1 cellular context compared by ENCODE assay signal in the genomic region with DNA sequence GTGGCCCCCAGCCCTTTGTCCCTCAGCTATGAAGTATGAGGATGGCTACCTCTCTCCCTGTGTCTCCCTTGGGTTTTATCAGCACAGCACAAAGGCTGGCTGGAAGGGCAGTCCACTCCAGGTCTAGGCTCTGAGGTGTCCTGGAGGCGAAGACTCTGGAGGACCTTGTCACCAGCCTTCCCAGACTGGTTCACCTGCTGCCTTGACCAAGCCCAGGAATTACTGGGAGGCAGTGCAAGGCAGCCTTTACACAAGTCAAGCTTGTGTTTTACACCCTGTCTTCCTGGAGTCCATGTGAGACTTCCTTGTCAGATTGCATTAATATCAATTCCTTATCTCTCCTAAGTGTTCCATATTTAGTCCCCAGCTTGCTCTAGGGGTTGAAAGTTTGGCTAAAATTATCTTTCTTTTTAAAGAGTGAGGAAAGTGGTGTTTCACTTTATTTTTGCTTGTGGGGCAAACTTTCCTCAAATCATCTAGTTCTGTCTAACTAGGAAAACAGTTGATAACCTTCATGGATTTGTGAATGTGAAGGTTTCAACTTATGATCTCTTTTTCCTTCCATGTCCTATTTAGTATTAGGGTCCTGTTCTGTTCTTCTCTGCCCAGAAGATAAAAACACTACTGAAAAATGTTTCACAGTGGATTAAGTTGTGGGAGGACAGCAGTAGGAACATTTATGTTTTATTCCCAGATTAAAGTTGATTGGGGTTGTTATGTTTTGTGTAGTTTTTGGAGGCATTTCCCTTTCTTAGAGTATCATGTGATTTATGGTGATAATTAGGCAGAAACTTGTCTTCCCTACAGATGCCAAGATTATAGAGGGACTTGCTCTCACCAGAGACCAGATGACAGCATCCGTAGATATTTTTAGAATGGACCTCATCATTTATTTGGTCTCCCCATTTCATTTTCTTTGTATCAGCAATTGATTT.
A peak's percentile ranks its signal among the peaks of the same experiment; 100 is the strongest.
TF ChIP-seq lines count a peak whose summit lies in the region.

No MANE protein-coding gene starts in this region.

TF ChIP-seq in HEK293, 187 proteins besides CTCF, POLR2A, EP300 and RAD21 (continued from another document and continues in another):
- TF ChIP-seq OSR2 (tag by site-specific recombination; IDR thresholded peaks at IDR 0.05) (peak; percentile 89), SP7 (tag by site-specific recombination; IDR thresholded peaks at IDR 0.05) (peak; percentile 86), ZNF24 (tag by site-specific recombination; IDR thresholded peaks at IDR 0.05) (peak; percentile 60; the same call in 1 of the 2 replicates), OVOL3 (tag by site-specific recombination; IDR thresholded peaks at IDR 0.05) (0 out of 2 replicates have a peak, but pooled peaks have one; percentile 54), ZFP3 (tag by site-specific recombination; IDR thresholded peaks at IDR 0.05; ENCODE audit: low read depth) (no peak), FEZF1 (tag by site-specific recombination; IDR thresholded peaks at IDR 0.05) (peak; percentile 52), ZIC2 (tag by site-specific recombination; IDR thresholded peaks at IDR 0.05) (no peak), ZEB2 (tag by site-specific recombination; IDR thresholded peaks at IDR 0.05) (peak; percentile 87), ZBTB17 (tag by site-specific recombination; IDR thresholded peaks at IDR 0.05) (peak; percentile 98), WT1 (tag by site-specific recombination; IDR thresholded peaks at IDR 0.05) (peak; percentile 95), ZNF426 (tag by site-specific recombination; IDR thresholded peaks at IDR 0.05) (no peak), ZNF677 (tag by site-specific recombination; IDR thresholded peaks at IDR 0.05) (no peak), ZNF629 (tag by site-specific recombination; IDR thresholded peaks at IDR 0.05) (peak; percentile 37; the same call in 1 of the 2 replicates), ZNF664 (tag by site-specific recombination; IDR thresholded peaks at IDR 0.05) (no peak), IKZF3 (tag by site-specific recombination; IDR thresholded peaks at IDR 0.05) (0 out of 2 replicates have a peak, but pooled peaks have one; percentile 39), ZNF843 (tag by site-specific recombination; IDR thresholded peaks at IDR 0.05) (peak; percentile 81), ZNF529 (tag by site-specific recombination; IDR thresholded peaks at IDR 0.05; ENCODE audit: insufficient replicate concordance) (no peak), ZNF266 (tag by site-specific recombination; IDR thresholded peaks at IDR 0.05; ENCODE audit: low read depth) (no peak), SCRT2 (tag by site-specific recombination; IDR thresholded peaks at IDR 0.05) (no peak), SALL2 (tag by site-specific recombination; IDR thresholded peaks at IDR 0.05; ENCODE audit: borderline replicate concordance) (no peak), ZNF544 (tag by site-specific recombination; IDR thresholded peaks at IDR 0.05) (no peak), SP2 (tag by site-specific recombination; IDR thresholded peaks at IDR 0.05) (no peak), BCL11A (tag by site-specific recombination; IDR thresholded peaks at IDR 0.05; ENCODE audit: low read depth) (peak; percentile 75; the same call in 1 of the 2 replicates)
- TF ChIP-seq, protein P1, sequence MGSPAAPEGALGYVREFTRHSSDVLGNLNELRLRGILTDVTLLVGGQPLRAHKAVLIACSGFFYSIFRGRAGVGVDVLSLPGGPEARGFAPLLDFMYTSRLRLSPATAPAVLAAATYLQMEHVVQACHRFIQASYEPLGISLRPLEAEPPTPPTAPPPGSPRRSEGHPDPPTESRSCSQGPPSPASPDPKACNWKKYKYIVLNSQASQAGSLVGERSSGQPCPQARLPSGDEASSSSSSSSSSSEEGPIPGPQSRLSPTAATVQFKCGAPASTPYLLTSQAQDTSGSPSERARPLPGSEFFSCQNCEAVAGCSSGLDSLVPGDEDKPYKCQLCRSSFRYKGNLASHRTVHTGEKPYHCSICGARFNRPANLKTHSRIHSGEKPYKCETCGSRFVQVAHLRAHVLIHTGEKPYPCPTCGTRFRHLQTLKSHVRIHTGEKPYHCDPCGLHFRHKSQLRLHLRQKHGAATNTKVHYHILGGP (tag by site-specific recombination; IDR thresholded peaks at IDR 0.05) = peak; percentile 79
- TF ChIP-seq, protein P2, sequence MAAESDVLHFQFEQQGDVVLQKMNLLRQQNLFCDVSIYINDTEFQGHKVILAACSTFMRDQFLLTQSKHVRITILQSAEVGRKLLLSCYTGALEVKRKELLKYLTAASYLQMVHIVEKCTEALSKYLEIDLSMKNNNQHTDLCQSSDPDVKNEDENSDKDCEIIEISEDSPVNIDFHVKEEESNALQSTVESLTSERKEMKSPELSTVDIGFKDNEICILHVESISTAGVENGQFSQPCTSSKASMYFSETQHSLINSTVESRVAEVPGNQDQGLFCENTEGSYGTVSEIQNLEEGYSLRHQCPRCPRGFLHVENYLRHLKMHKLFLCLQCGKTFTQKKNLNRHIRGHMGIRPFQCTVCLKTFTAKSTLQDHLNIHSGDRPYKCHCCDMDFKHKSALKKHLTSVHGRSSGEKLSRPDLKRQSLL (tag by site-specific recombination; IDR thresholded peaks at IDR 0.05) = no peak
- TF ChIP-seq, protein P3, sequence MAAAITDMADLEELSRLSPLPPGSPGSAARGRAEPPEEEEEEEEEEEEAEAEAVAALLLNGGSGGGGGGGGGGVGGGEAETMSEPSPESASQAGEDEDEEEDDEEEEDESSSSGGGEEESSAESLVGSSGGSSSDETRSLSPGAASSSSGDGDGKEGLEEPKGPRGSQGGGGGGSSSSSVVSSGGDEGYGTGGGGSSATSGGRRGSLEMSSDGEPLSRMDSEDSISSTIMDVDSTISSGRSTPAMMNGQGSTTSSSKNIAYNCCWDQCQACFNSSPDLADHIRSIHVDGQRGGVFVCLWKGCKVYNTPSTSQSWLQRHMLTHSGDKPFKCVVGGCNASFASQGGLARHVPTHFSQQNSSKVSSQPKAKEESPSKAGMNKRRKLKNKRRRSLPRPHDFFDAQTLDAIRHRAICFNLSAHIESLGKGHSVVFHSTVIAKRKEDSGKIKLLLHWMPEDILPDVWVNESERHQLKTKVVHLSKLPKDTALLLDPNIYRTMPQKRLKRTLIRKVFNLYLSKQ (tag by site-specific recombination; IDR thresholded peaks at IDR 0.05; ENCODE audit: borderline replicate concordance) = no peak
- TF ChIP-seq, protein P4, sequence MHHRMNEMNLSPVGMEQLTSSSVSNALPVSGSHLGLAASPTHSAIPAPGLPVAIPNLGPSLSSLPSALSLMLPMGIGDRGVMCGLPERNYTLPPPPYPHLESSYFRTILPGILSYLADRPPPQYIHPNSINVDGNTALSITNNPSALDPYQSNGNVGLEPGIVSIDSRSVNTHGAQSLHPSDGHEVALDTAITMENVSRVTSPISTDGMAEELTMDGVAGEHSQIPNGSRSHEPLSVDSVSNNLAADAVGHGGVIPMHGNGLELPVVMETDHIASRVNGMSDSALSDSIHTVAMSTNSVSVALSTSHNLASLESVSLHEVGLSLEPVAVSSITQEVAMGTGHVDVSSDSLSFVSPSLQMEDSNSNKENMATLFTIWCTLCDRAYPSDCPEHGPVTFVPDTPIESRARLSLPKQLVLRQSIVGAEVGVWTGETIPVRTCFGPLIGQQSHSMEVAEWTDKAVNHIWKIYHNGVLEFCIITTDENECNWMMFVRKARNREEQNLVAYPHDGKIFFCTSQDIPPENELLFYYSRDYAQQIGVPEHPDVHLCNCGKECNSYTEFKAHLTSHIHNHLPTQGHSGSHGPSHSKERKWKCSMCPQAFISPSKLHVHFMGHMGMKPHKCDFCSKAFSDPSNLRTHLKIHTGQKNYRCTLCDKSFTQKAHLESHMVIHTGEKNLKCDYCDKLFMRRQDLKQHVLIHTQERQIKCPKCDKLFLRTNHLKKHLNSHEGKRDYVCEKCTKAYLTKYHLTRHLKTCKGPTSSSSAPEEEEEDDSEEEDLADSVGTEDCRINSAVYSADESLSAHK (tag by site-specific recombination; IDR thresholded peaks at IDR 0.05) = peak; percentile 65; the same call in 1 of the 2 replicates
- TF ChIP-seq, protein P5, sequence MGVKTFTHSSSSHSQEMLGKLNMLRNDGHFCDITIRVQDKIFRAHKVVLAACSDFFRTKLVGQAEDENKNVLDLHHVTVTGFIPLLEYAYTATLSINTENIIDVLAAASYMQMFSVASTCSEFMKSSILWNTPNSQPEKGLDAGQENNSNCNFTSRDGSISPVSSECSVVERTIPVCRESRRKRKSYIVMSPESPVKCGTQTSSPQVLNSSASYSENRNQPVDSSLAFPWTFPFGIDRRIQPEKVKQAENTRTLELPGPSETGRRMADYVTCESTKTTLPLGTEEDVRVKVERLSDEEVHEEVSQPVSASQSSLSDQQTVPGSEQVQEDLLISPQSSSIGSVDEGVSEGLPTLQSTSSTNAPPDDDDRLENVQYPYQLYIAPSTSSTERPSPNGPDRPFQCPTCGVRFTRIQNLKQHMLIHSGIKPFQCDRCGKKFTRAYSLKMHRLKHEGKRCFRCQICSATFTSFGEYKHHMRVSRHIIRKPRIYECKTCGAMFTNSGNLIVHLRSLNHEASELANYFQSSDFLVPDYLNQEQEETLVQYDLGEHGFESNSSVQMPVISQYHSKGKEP (tag by site-specific recombination; IDR thresholded peaks at IDR 0.05) = no peak
- TF ChIP-seq, protein P6, sequence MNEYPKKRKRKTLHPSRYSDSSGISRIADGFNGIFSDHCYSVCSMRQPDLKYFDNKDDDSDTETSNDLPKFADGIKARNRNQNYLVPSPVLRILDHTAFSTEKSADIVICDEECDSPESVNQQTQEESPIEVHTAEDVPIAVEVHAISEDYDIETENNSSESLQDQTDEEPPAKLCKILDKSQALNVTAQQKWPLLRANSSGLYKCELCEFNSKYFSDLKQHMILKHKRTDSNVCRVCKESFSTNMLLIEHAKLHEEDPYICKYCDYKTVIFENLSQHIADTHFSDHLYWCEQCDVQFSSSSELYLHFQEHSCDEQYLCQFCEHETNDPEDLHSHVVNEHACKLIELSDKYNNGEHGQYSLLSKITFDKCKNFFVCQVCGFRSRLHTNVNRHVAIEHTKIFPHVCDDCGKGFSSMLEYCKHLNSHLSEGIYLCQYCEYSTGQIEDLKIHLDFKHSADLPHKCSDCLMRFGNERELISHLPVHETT (tag by site-specific recombination; IDR thresholded peaks at IDR 0.05) = peak; percentile 73
- TF ChIP-seq, protein P7, sequence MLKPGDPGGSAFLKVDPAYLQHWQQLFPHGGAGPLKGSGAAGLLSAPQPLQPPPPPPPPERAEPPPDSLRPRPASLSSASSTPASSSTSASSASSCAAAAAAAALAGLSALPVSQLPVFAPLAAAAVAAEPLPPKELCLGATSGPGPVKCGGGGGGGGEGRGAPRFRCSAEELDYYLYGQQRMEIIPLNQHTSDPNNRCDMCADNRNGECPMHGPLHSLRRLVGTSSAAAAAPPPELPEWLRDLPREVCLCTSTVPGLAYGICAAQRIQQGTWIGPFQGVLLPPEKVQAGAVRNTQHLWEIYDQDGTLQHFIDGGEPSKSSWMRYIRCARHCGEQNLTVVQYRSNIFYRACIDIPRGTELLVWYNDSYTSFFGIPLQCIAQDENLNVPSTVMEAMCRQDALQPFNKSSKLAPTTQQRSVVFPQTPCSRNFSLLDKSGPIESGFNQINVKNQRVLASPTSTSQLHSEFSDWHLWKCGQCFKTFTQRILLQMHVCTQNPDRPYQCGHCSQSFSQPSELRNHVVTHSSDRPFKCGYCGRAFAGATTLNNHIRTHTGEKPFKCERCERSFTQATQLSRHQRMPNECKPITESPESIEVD (tag by site-specific recombination; IDR thresholded peaks at IDR 0.05) = peak; percentile 84
- TF ChIP-seq, protein P8, sequence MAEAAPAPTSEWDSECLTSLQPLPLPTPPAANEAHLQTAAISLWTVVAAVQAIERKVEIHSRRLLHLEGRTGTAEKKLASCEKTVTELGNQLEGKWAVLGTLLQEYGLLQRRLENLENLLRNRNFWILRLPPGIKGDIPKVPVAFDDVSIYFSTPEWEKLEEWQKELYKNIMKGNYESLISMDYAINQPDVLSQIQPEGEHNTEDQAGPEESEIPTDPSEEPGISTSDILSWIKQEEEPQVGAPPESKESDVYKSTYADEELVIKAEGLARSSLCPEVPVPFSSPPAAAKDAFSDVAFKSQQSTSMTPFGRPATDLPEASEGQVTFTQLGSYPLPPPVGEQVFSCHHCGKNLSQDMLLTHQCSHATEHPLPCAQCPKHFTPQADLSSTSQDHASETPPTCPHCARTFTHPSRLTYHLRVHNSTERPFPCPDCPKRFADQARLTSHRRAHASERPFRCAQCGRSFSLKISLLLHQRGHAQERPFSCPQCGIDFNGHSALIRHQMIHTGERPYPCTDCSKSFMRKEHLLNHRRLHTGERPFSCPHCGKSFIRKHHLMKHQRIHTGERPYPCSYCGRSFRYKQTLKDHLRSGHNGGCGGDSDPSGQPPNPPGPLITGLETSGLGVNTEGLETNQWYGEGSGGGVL (tag by site-specific recombination; IDR thresholded peaks at IDR 0.05) = no peak
- TF ChIP-seq, protein P9, sequence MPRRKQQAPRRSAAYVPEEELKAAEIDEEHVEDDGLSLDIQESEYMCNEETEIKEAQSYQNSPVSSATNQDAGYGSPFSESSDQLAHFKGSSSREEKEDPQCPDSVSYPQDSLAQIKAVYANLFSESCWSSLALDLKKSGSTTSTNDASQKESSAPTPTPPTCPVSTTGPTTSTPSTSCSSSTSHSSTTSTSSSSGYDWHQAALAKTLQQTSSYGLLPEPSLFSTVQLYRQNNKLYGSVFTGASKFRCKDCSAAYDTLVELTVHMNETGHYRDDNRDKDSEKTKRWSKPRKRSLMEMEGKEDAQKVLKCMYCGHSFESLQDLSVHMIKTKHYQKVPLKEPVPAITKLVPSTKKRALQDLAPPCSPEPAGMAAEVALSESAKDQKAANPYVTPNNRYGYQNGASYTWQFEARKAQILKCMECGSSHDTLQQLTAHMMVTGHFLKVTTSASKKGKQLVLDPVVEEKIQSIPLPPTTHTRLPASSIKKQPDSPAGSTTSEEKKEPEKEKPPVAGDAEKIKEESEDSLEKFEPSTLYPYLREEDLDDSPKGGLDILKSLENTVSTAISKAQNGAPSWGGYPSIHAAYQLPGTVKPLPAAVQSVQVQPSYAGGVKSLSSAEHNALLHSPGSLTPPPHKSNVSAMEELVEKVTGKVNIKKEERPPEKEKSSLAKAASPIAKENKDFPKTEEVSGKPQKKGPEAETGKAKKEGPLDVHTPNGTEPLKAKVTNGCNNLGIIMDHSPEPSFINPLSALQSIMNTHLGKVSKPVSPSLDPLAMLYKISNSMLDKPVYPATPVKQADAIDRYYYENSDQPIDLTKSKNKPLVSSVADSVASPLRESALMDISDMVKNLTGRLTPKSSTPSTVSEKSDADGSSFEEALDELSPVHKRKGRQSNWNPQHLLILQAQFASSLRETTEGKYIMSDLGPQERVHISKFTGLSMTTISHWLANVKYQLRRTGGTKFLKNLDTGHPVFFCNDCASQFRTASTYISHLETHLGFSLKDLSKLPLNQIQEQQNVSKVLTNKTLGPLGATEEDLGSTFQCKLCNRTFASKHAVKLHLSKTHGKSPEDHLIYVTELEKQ (tag by site-specific recombination; IDR thresholded peaks at IDR 0.05; ENCODE audit: borderline replicate concordance) = peak; percentile 46; the same call in 1 of the 2 replicates
